Comparison of ENCODE assay signal across 2 cellular contexts in the genomic region with DNA sequence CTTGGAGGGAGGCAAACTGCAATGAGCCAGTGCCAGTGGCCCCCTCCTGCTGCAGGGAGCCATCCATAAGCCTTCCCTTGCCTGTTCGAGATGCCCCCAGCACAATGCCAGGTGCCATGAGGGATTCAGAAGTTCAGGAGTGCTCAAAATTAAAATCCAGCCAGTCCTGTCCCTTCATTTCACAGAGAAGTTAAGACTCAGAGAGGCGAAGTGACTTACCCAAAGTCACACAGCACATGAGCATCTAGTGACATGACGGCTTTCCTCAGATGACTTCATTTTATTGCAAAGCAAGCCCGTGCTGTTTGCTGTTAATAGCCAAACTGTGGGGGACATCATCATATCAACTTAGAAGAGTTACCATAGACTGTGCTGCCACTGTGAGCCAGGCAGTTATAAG.
TF ChIP-seq lines count a peak whose summit lies in the region.

No MANE protein-coding gene starts in this region.

TF ChIP-seq in HEK293, 187 proteins besides CTCF, POLR2A, EP300 and RAD21 (continued from another document):
- no peak for TF ChIP-seq KLF9 (tag by site-specific recombination; IDR thresholded peaks at IDR 0.05; ENCODE audit: low read depth)

TF ChIP-seq in K562, 482 proteins besides CTCF, POLR2A, EP300 and RAD21 (continued from another document):
- TF ChIP-seq, protein P1, sequence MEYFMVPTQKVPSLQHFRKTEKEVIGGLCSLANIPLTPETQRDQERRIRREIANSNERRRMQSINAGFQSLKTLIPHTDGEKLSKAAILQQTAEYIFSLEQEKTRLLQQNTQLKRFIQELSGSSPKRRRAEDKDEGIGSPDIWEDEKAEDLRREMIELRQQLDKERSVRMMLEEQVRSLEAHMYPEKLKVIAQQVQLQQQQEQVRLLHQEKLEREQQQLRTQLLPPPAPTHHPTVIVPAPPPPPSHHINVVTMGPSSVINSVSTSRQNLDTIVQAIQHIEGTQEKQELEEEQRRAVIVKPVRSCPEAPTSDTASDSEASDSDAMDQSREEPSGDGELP (CRISPR knock-in tag; IDR thresholded peaks at IDR 0.05; ENCODE audit: borderline replicate concordance), result no peak
- TF ChIP-seq, protein P2, sequence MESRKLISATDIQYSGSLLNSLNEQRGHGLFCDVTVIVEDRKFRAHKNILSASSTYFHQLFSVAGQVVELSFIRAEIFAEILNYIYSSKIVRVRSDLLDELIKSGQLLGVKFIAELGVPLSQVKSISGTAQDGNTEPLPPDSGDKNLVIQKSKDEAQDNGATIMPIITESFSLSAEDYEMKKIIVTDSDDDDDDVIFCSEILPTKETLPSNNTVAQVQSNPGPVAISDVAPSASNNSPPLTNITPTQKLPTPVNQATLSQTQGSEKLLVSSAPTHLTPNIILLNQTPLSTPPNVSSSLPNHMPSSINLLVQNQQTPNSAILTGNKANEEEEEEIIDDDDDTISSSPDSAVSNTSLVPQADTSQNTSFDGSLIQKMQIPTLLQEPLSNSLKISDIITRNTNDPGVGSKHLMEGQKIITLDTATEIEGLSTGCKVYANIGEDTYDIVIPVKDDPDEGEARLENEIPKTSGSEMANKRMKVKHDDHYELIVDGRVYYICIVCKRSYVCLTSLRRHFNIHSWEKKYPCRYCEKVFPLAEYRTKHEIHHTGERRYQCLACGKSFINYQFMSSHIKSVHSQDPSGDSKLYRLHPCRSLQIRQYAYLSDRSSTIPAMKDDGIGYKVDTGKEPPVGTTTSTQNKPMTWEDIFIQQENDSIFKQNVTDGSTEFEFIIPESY (CRISPR knock-in tag; IDR thresholded peaks at IDR 0.05), result no peak
- TF ChIP-seq ARID1B (IDR thresholded peaks at IDR 0.05) (no peak), RBM17 (IDR thresholded peaks at IDR 0.05; ENCODE audit: borderline replicate concordance, low read depth, low read length) (no peak), U2AF1 (optimal IDR thresholded peaks at IDR 0.05; ENCODE audit: low read depth, low read length) (no peak), ZFP30 (CRISPR knock-in tag; IDR thresholded peaks at IDR 0.05; ENCODE audit: borderline replicate concordance) (no peak), SMARCA5 (IDR thresholded peaks at IDR 0.05) (no peak), BCOR (IDR thresholded peaks at IDR 0.05) (peak; percentile 64), ZFX (CRISPR knock-in tag; IDR thresholded peaks at IDR 0.05) (no peak), ILF3 (IDR thresholded peaks at IDR 0.05; ENCODE audit: borderline replicate concordance) (no peak), ZNF444 (CRISPR knock-in tag; IDR thresholded peaks at IDR 0.05) (no peak), FOXK2 (conservative IDR thresholded peaks at IDR 0.05 in 1 of 2, IDR thresholded peaks at IDR 0.05 in 1 of 2; ENCODE audit: low read depth in 2 of 2) (no peak), PML (IDR thresholded peaks at IDR 0.05; ENCODE audit: low read length) (no peak), RBM25 (IDR thresholded peaks at IDR 0.05; ENCODE audit: low read depth, low read length, severe bottlenecking) (peak; percentile 52)
- TF ChIP-seq, protein P3, sequence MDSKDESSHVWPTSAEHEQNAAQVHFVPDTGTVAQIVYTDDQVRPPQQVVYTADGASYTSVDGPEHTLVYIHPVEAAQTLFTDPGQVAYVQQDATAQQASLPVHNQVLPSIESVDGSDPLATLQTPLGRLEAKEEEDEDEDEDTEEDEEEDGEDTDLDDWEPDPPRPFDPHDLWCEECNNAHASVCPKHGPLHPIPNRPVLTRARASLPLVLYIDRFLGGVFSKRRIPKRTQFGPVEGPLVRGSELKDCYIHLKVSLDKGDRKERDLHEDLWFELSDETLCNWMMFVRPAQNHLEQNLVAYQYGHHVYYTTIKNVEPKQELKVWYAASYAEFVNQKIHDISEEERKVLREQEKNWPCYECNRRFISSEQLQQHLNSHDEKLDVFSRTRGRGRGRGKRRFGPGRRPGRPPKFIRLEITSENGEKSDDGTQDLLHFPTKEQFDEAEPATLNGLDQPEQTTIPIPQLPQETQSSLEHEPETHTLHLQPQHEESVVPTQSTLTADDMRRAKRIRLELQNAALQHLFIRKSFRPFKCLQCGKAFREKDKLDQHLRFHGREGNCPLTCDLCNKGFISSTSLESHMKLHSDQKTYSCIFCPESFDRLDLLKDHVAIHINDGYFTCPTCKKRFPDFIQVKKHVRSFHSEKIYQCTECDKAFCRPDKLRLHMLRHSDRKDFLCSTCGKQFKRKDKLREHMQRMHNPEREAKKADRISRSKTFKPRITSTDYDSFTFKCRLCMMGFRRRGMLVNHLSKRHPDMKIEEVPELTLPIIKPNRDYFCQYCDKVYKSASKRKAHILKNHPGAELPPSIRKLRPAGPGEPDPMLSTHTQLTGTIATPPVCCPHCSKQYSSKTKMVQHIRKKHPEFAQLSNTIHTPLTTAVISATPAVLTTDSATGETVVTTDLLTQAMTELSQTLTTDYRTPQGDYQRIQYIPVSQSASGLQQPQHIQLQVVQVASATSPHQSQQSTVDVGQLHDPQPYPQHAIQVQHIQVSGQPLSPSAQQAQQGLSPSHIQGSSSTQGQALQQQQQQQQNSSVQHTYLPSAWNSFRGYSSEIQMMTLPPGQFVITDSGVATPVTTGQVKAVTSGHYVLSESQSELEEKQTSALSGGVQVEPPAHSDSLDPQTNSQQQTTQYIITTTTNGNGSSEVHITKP (IDR thresholded peaks at IDR 0.05; ENCODE audit: partially characterized antibody), result no peak
